19 cellular contexts compared by ENCODE assay signal in the genomic region with DNA sequence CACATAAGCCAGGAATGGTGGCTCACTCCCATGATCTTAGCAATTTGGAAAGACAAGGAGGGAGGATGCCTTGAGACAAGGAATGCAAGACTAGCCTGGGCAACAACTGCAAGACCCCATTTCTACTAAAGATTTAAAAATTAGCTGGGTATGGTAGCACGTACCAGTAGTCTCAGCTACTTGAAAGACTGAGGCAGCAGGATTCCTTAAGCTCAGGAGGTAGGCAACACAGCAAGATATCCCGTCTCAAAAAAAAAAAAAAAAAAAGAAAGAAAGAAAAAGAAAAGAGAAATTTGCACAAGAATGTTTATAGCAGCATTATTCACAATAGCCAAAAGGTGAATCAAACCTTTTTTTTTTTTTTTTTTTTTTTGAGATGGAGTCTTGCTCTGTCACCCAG.
"Had no signal": no experiment of that assay in that cellular context is flagged by ENCODE, and none has a peak within 500 bp of the region (broad histone marks: within the 10 kb centered on the region; RNA-seq: fewer than 3 reads in every experiment).

No MANE protein-coding gene starts in this region.

- H3K4me3 ChIP-seq: esophagus squamous epithelium, neural progenitor cell, ovary had no signal

- H3K9ac ChIP-seq: neural progenitor cell had no signal

- H3K9me3 Mint-ChIP-seq: activated T-helper 17 cell treated with anti-CD3 and anti-CD28 coated beads, Interleukin-2, amount 50 U/mL, for 72 hours; immature natural killer cell; neural progenitor cell; stimulated activated effector memory CD8-positive, alpha-beta T cell treated with anti-CD3 and anti-CD28 coated beads, Interleukin-12 subunit alpha, Interleukin-12 subunit beta, amount 100 ng/mL, for 72 hours had no signal

- H3K4me1 ChIP-seq: neural progenitor cell had no signal

- H3K9me3 ChIP-seq: esophagus squamous epithelium, ovary had no signal

- H3K27ac ChIP-seq: brain microvascular endothelial cell, esophagus squamous epithelium, neural progenitor cell, ovary had no signal

- H2AFZ ChIP-seq: neural progenitor cell had no signal

- H3K36me3 ChIP-seq: brain microvascular endothelial cell, esophagus squamous epithelium, neural progenitor cell, ovary had no signal

- H3K4me3 Mint-ChIP-seq: activated T-helper 17 cell treated with anti-CD3 and anti-CD28 coated beads, Interleukin-2, amount 50 U/mL, for 72 hours; neural progenitor cell; stimulated activated effector memory CD8-positive, alpha-beta T cell treated with anti-CD3 and anti-CD28 coated beads, Interleukin-12 subunit alpha, Interleukin-12 subunit beta, amount 100 ng/mL, for 72 hours; T-helper 17 cell had no signal

- ATAC-seq: activated CD4-positive, CD25-positive, alpha-beta regulatory T cell treated with anti-CD3 and anti-CD28 coated beads, Interleukin-2, amount 50 U/mL, for 24 hours; activated T-helper 17 cell treated with anti-CD3 and anti-CD28 coated beads, Interleukin-2, amount 50 U/mL, for 72 hours; stimulated activated effector memory CD8-positive, alpha-beta T cell treated with anti-CD3 and anti-CD28 coated beads, Interleukin-12 subunit alpha, Interleukin-12 subunit beta, amount 100 ng/mL, for 72 hours; T-helper 17 cell had no signal

- FAIRE-seq: endothelial cell of umbilical vein, TTC549 had no signal

- H3K36me3 Mint-ChIP-seq: immature natural killer cell had no signal

- H3K27me3 Mint-ChIP-seq: activated T-helper 17 cell treated with anti-CD3 and anti-CD28 coated beads, Interleukin-2, amount 50 U/mL, for 72 hours; T-helper 17 cell had no signal

- DNase-seq: activated CD4-positive, alpha-beta T cell treated with anti-CD3 and anti-CD28 coated beads, Interleukin-2, amount 50 U/mL, for 1 hour; activated naive CD4-positive, alpha-beta T cell treated with Interleukin-2 at 50 U/mL for 16 hours; anterior cingulate cortex; brain microvascular endothelial cell; effector CD8-positive, alpha-beta T cell; esophagus squamous epithelium; foreskin fibroblast; glutamatergic neuron; immature natural killer cell; ovary; stimulated activated CD4-positive, alpha-beta T cell treated with anti-CD3 and anti-CD28 coated beads, Interleukin-12 subunit alpha, Interleukin-12 subunit beta, amount 100 ng/mL, for 4 hours; stimulated activated CD4-positive, alpha-beta T cell treated with anti-CD3 and anti-CD28 coated beads, Interleukin-2, amount 100 ng/mL, for 24 hours; T-helper 17 cell had no signal

- H3K27ac Mint-ChIP-seq: activated T-helper 17 cell treated with anti-CD3 and anti-CD28 coated beads, Interleukin-2, amount 50 U/mL, for 72 hours; neural progenitor cell had no signal

- H3K4me2 ChIP-seq: neural progenitor cell had no signal

- H3K27me3 ChIP-seq: brain microvascular endothelial cell, esophagus squamous epithelium, neural progenitor cell, ovary had no signal
